In the genomic region with DNA sequence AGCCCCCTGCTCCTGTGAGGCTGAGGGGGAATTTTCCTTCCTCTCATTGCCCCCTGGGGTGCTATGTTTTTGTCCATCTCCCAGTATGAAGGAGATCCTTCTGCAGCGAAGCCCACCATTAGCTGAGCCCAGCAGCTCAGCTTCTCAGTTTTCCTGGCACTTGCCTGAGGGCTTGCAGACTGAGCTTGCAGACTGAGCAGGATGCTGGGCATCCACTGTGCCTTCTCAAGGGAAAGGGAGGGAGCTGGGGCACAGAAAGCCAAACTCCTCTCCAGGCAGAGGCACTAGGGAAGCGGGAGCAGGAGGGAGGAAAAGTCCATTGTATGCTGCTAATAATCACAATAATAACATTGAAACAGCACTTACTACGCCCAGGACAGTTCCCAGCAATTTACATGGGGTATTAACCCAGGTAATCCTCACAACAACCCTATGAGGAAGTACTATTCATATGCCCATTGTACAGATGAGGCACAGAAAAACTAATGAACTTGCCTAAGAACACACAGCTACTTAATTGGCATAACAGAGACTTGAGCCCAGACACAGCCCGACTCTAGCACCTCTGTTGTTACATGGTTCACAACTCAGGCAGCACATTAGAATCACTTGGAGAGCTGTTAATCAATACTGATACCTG, we compare ENCODE assay signal across 1 cellular context.
TF ChIP-seq lines count a peak whose summit lies in the region.

No MANE protein-coding gene starts in this region.

TF ChIP-seq in GM23338, 12 proteins besides CTCF, POLR2A, EP300 and RAD21 (continued from another document):
- TF ChIP-seq, protein P1, sequence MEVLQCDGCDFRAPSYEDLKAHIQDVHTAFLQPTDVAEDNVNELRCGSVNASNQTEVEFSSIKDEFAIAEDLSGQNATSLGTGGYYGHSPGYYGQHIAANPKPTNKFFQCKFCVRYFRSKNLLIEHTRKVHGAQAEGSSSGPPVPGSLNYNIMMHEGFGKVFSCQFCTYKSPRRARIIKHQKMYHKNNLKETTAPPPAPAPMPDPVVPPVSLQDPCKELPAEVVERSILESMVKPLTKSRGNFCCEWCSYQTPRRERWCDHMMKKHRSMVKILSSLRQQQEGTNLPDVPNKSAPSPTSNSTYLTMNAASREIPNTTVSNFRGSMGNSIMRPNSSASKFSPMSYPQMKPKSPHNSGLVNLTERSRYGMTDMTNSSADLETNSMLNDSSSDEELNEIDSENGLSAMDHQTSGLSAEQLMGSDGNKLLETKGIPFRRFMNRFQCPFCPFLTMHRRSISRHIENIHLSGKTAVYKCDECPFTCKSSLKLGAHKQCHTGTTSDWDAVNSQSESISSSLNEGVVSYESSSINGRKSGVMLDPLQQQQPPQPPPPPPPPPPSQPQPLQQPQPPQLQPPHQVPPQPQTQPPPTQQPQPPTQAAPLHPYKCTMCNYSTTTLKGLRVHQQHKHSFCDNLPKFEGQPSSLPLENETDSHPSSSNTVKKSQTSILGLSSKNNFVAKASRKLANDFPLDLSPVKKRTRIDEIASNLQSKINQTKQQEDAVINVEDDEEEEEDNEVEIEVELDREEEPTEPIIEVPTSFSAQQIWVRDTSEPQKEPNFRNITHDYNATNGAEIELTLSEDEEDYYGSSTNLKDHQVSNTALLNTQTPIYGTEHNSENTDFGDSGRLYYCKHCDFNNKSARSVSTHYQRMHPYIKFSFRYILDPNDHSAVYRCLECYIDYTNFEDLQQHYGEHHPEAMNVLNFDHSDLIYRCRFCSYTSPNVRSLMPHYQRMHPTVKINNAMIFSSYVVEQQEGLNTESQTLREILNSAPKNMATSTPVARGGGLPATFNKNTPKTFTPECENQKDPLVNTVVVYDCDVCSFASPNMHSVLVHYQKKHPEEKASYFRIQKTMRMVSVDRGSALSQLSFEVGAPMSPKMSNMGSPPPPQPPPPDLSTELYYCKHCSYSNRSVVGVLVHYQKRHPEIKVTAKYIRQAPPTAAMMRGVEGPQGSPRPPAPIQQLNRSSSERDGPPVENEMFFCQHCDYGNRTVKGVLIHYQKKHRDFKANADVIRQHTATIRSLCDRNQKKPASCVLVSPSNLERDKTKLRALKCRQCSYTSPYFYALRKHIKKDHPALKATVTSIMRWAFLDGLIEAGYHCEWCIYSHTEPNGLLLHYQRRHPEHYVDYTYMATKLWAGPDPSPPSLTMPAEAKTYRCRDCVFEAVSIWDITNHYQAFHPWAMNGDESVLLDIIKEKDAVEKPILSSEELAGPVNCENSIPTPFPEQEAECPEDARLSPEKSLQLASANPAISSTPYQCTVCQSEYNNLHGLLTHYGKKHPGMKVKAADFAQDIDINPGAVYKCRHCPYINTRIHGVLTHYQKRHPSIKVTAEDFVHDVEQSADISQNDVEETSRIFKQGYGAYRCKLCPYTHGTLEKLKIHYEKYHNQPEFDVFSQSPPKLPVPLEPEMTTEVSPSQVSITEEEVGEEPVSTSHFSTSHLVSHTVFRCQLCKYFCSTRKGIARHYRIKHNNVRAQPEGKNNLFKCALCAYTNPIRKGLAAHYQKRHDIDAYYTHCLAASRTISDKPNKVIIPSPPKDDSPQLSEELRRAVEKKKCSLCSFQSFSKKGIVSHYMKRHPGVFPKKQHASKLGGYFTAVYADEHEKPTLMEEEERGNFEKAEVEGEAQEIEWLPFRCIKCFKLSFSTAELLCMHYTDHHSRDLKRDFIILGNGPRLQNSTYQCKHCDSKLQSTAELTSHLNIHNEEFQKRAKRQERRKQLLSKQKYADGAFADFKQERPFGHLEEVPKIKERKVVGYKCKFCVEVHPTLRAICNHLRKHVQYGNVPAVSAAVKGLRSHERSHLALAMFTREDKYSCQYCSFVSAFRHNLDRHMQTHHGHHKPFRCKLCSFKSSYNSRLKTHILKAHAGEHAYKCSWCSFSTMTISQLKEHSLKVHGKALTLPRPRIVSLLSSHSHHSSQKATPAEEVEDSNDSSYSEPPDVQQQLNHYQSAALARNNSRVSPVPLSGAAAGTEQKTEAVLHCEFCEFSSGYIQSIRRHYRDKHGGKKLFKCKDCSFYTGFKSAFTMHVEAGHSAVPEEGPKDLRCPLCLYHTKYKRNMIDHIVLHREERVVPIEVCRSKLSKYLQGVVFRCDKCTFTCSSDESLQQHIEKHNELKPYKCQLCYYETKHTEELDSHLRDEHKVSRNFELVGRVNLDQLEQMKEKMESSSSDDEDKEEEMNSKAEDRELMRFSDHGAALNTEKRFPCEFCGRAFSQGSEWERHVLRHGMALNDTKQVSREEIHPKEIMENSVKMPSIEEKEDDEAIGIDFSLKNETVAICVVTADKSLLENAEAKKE (CRISPR knock-in tag; IDR thresholded peaks at IDR 0.05), result no peak
- TF ChIP-seq JUNB (IDR thresholded peaks at IDR 0.05; ENCODE audit: unreplicated experiment) (no peak), NANOG (IDR thresholded peaks at IDR 0.05; ENCODE audit: borderline replicate concordance) (no peak), EZH2phosphoT487 (IDR thresholded peaks at IDR 0.05; ENCODE audit: unreplicated experiment) (no peak)
